ENCODE assay signal across 1 cellular context in genomic region chr16:17447273-17447672, GRCh38.
TF ChIP-seq lines count a peak whose summit lies in the region.

No MANE protein-coding gene starts in this region.

TF ChIP-seq in HepG2, 621 proteins besides CTCF, POLR2A, EP300 and RAD21:
- TF ChIP-seq SAFB2 (CRISPR knock-in tag; IDR thresholded peaks at IDR 0.05; ENCODE audit: borderline replicate concordance, low read depth) (no peak), FOXO4 (CRISPR knock-in tag; conservative IDR thresholded peaks at IDR 0.05) (0 out of 2 replicates have a peak, but pooled peaks have one; percentile 49)
